In genomic region chr16:13997933-13998332, GRCh38 we compare ENCODE assay signal across 9 cellular contexts.
A peak's percentile ranks its signal among the peaks of the same experiment; 100 is the strongest.
DNase-seq lines count a peak whose midpoint lies in the region; ATAC-seq and TF ChIP-seq lines count a peak whose summit lies in the region.
"Had no signal": no experiment of that assay in that cellular context is flagged by ENCODE, and none has a peak within 500 bp of the region (broad histone marks: within the 10 kb centered on the region; RNA-seq: fewer than 3 reads in every experiment).

No MANE protein-coding gene starts in this region.

- H3K36me3 ChIP-seq in Caco-2 (ENCODE audit: control insufficient read depth, insufficient read depth, low read length) (no peaks in the 10 kb centered on the region), RWPE2 (ENCODE audit: low read depth) (no peaks in the 10 kb centered on the region)

- TF ChIP-seq CTCF in Caco-2 (IDR thresholded peaks at IDR 0.05; ENCODE audit: insufficient read depth in 1 of 2, low read depth in 1 of 2, low read length in 1 of 2, severe bottlenecking in 1 of 2, unreplicated experiment in 1 of 2) (no peak), RWPE2 (IDR thresholded peaks at IDR 0.05; ENCODE audit: poor library complexity, severe bottlenecking) (no peak), type B pancreatic cell (conservative IDR thresholded peaks at IDR 0.05) (no peak)

- H3K4me1 Mint-ChIP-seq in Caco-2 (ENCODE audit: low read depth, unreplicated experiment), result peaks cover 8% of the 10 kb centered on the region
- peaks cover 18% of the 10 kb centered on the region for H3K4me1 Mint-ChIP-seq in type B pancreatic cell (ENCODE audit: unreplicated experiment)
- H3K4me1 Mint-ChIP-seq in activated naive CD8-positive, alpha-beta T cell treated with anti-CD3 and anti-CD28 coated beads for 36 hours, result peaks cover 6% of the 10 kb centered on the region

- CTCF ChIA-PET in Caco-2 (lab: Charles Lee), result interaction anchor here (0.9 to 1.2 kb wide), 2 partner anchors 74 to 78 kb away, joined by 3 to 5 read pairs; partner anchors contain the start of gene ERCC4

- H3K4me3 ChIP-seq in Caco-2 (ENCODE audit: low read depth, low read length) (no peak overlapping the region), RWPE2 (ENCODE audit: severe bottlenecking) (no peak overlapping the region)

- no peaks in the 10 kb centered on the region for H3K9me3 Mint-ChIP-seq in Caco-2 (ENCODE audit: unreplicated experiment)
- no peaks in the 10 kb centered on the region for H3K9me3 Mint-ChIP-seq in type B pancreatic cell
- H3K9me3 Mint-ChIP-seq in activated naive CD8-positive, alpha-beta T cell treated with anti-CD3 and anti-CD28 coated beads for 36 hours, result no peaks in the 10 kb centered on the region
- H3K9me3 Mint-ChIP-seq: activated naive CD8-positive, alpha-beta T cell treated with anti-CD3 and anti-CD28 coated beads, Interleukin-2, amount 10 ng/mL, durations not matched to agents 7 days and 5 days had no signal

- DNase-seq in Caco-2, result no peak
- no peak for DNase-seq in RWPE2 (ENCODE audit: low spot score)
- no peak for DNase-seq in 8988T
- no peak for DNase-seq in type B pancreatic cell (ENCODE audit: extremely low spot score, unreplicated experiment)
- no peak for DNase-seq in islet precursor cell
- DNase-seq in activated naive CD8-positive, alpha-beta T cell treated with anti-CD3 and anti-CD28 coated beads for 36 hours, result no peak
- DNase-seq: activated naive CD8-positive, alpha-beta T cell treated with anti-CD3 and anti-CD28 coated beads, Interleukin-2, amount 10 ng/mL, durations not matched to agents 7 days and 5 days had no signal

- H3K4me1 ChIP-seq in Caco-2 (peaks cover 7% of the 10 kb centered on the region; the same call in 1 of the 2 replicates), RWPE2 (ENCODE audit: insufficient read depth, poor library complexity, severe bottlenecking) (no peaks in the 10 kb centered on the region)

- BruUV-seq in Caco-2 (replicated peaks; lab: Mats Ljungman, UMichigan), result no TSS peak

- H3K9me3 ChIP-seq in Caco-2 (no peaks in the 10 kb centered on the region), RWPE2 (ENCODE audit: severe bottlenecking) (no peaks in the 10 kb centered on the region)

- H3K27me3 ChIP-seq in Caco-2 (replicated peaks; ENCODE audit: control insufficient read depth, insufficient read depth, low read length) (no peaks in the 10 kb centered on the region), RWPE2 (ENCODE audit: insufficient read depth, poor library complexity, severe bottlenecking) (no peaks in the 10 kb centered on the region)

- no peaks in the 10 kb centered on the region for H3K36me3 Mint-ChIP-seq in Caco-2 (ENCODE audit: insufficient read depth, unreplicated experiment)
- no peaks in the 10 kb centered on the region for H3K36me3 Mint-ChIP-seq in type B pancreatic cell
- H3K36me3 Mint-ChIP-seq in activated naive CD8-positive, alpha-beta T cell treated with anti-CD3 and anti-CD28 coated beads for 36 hours, result no peaks in the 10 kb centered on the region
- H3K36me3 Mint-ChIP-seq: activated naive CD8-positive, alpha-beta T cell treated with anti-CD3 and anti-CD28 coated beads, Interleukin-2, amount 10 ng/mL, durations not matched to agents 7 days and 5 days had no signal

- no peak overlapping the region for H3K4me3 Mint-ChIP-seq in Caco-2 (ENCODE audit: unreplicated experiment)
- H3K4me3 Mint-ChIP-seq in type B pancreatic cell, result no peak overlapping the region
- no peak overlapping the region for H3K4me3 Mint-ChIP-seq in activated naive CD8-positive, alpha-beta T cell treated with anti-CD3 and anti-CD28 coated beads for 36 hours
- H3K4me3 Mint-ChIP-seq: activated naive CD8-positive, alpha-beta T cell treated with anti-CD3 and anti-CD28 coated beads, Interleukin-2, amount 10 ng/mL, durations not matched to agents 7 days and 5 days had no signal

- H3K27ac Mint-ChIP-seq in Caco-2 (ENCODE audit: unreplicated experiment), result peak overlapping the region; percentile 0
- no peak overlapping the region for H3K27ac Mint-ChIP-seq in type B pancreatic cell
- H3K27ac Mint-ChIP-seq in activated naive CD8-positive, alpha-beta T cell treated with anti-CD3 and anti-CD28 coated beads for 36 hours, result no peak overlapping the region
- H3K27ac Mint-ChIP-seq: activated naive CD8-positive, alpha-beta T cell treated with anti-CD3 and anti-CD28 coated beads, Interleukin-2, amount 10 ng/mL, durations not matched to agents 7 days and 5 days had no signal

- intact Hi-C loops in Caco-2 (cut with micrococcal nuclease; ENCODE audit: unreplicated experiment), result no loop called here

- ATAC-seq in GM19023 (IDR thresholded peaks at IDR 0.05; ENCODE audit: unreplicated experiment), result peak; percentile 80
- peak; percentile 88 for ATAC-seq in HG03135 (IDR thresholded peaks at IDR 0.05; ENCODE audit: unreplicated experiment)
- ATAC-seq in RWPE2 (ENCODE audit: low read depth), result peak; percentile 40; the same call in 1 of the 3 replicates

- POLR2A ChIA-PET in Caco-2 (lab: Charles Lee), result no interaction called here

- H3K27me3 Mint-ChIP-seq in Caco-2 (ENCODE audit: insufficient read depth, unreplicated experiment) (no peaks in the 10 kb centered on the region), type B pancreatic cell (no peaks in the 10 kb centered on the region)
- H3K27me3 Mint-ChIP-seq in activated naive CD8-positive, alpha-beta T cell treated with anti-CD3 and anti-CD28 coated beads for 36 hours, result peaks cover 22% of the 10 kb centered on the region

- no peak overlapping the region for H3K27ac ChIP-seq in RWPE2 (ENCODE audit: poor library complexity, severe bottlenecking)
